ENCODE assay signal across 18 cellular contexts in genomic region chr10:90587081-90587491, GRCh38.
A peak's percentile ranks its signal among the peaks of the same experiment; 100 is the strongest.
DNase-seq lines count a peak whose midpoint lies in the region; ATAC-seq and TF ChIP-seq lines count a peak whose summit lies in the region.
"Had no signal": no experiment of that assay in that cellular context is flagged by ENCODE, and none has a peak within 500 bp of the region (broad histone marks: within the 10 kb centered on the region; RNA-seq: fewer than 3 reads in every experiment).

No MANE protein-coding gene starts in this region.

- TF ChIP-seq CTCF in fibroblast of pulmonary artery (IDR thresholded peaks at IDR 0.05; ENCODE audit: low read length, missing control alignments) (no peak), stomach (IDR thresholded peaks at IDR 0.05) (no peak)

- H3K36me3 ChIP-seq in stomach, result no peaks in the 10 kb centered on the region

- H3K27ac ChIP-seq in stomach, result no peak overlapping the region
- H3K27ac ChIP-seq: epithelial cell of prostate, testis had no signal

- H3K4me3 ChIP-seq in fibroblast of pulmonary artery (replicated peaks; ENCODE audit: low read depth, low read length), result no peak overlapping the region
- no peak overlapping the region for H3K4me3 ChIP-seq in skeletal muscle cell (ENCODE audit: low read depth, low read length)
- no peak overlapping the region for H3K4me3 ChIP-seq in stomach
- H3K4me3 ChIP-seq: testis had no signal

- intact Hi-C loops in stomach (cut with DNase I; ENCODE audit: low total_unique reads), result no loop called here

- H3K4me1 ChIP-seq in stomach, result peaks cover 0 to 10% (median 0%) of the 10 kb centered on the region in 4 donors

- DNase-seq in HS-5 (ENCODE audit: low read depth) (peak; percentile 41), T1000 (lab: John Stamatoyannopoulos, UW) (peak; percentile 37), fibroblast of pulmonary artery (ENCODE audit: low read depth) (peak; percentile 58), skeletal muscle cell (ENCODE audit: low read depth) (peak; percentile 43), stomach (no peak), SK-N-DZ (ENCODE audit: low spot score) (no peak)
- DNase-seq: activated CD4-positive, alpha-beta T cell treated with anti-CD3 and anti-CD28 coated beads, Interleukin-2, amount 50 U/mL, for 48 hours; activated effector memory CD4-positive, alpha-beta T cell treated with anti-CD3 and anti-CD28 coated beads, Interleukin-2, amount 50 U/mL, for 16 hours; CD4-positive, CD25-positive, alpha-beta regulatory T cell; NCI-H1048; NCI-H446 treated with DMSO at 0.1 percent for 48 hours; nucleus accumbens; RPMI8226; T-helper 2 cell; testis had no signal

- no peak for TF ChIP-seq EP300 in stomach (IDR thresholded peaks at IDR 0.05)

- no peaks in the 10 kb centered on the region for H3K9me3 ChIP-seq in stomach
- H3K9me3 ChIP-seq: testis had no signal

- no peak for ATAC-seq in HG03139 (IDR thresholded peaks at IDR 0.05; ENCODE audit: unreplicated experiment)
- no peak for ATAC-seq in HG02759 (IDR thresholded peaks at IDR 0.05; ENCODE audit: unreplicated experiment)

- 5 to 58% (median 16%) methylated on average over 1 of the region's 1 CpG for WGBS in stomach, 5 donors

- H3K27me3 ChIP-seq in stomach, result no peaks in the 10 kb centered on the region
- H3K27me3 ChIP-seq: testis had no signal

- TF ChIP-seq POLR2A in stomach (IDR thresholded peaks at IDR 0.05), result no peak

Comparison
In these comparisons a context has a peak if more than half of its experiments do, and no peak if none do; other contexts are left out.
1. DNase-seq: peak in HS-5 (single experiment), T1000 (single experiment), fibroblast of pulmonary artery (single experiment) and skeletal muscle cell (single experiment); none in stomach (single experiment) and SK-N-DZ (single experiment).